8 cellular contexts compared by ENCODE assay signal in genomic region chr20:51542894-51543788, GRCh38. TPM values are rescaled to one million over a fixed set of nuclear protein-coding genes. Genes with fewer than 3 reads are reported as not detected.
DNase-seq lines count a peak whose midpoint lies in the region; ATAC-seq and TF ChIP-seq lines count a peak whose summit lies in the region.

No MANE protein-coding gene starts in this region.

- no peak for DNase-seq in SK-N-SH
- DNase-seq in activated CD4-positive, alpha-beta memory T cell treated with anti-CD3 and anti-CD28 coated beads, Interleukin-2, amount 10 ng/mL, durations not matched to agents 7 days and 5 days, result no peak
- no peak for DNase-seq in stimulated activated CD8-positive, alpha-beta memory T cell treated with anti-CD3 and anti-CD28 coated beads, Interleukin-4, amount 100 ng/mL, for 48 hours

- H3K9me2 ChIP-seq in SK-N-SH, result no peaks in the 10 kb centered on the region

- H2AFZ ChIP-seq in SK-N-SH (ENCODE audit: low read depth), result no peak overlapping the region

- H3K79me2 ChIP-seq in SK-N-SH (ENCODE audit: insufficient read depth), result no peaks in the 10 kb centered on the region

- no peak overlapping the region for H3K27ac ChIP-seq in SK-N-SH (ENCODE audit: low read depth in 2 of 2, low read length in 1 of 2)
- no peak overlapping the region for H3K27ac ChIP-seq in iPS-20b (ENCODE audit: low read length)
- H3K27ac ChIP-seq in stomach smooth muscle (ENCODE audit: low read length), result no peak overlapping the region

- POLR2A ChIA-PET in SK-N-SH (lab: Yijun Ruan, JAX), result no interaction called here
- POLR2A ChIA-PET in activated CD4-positive, alpha-beta memory T cell treated with anti-CD3 and anti-CD28 coated beads, Interleukin-2, amount 10 ng/mL, durations not matched to agents 7 days and 5 days (lab: Charles Lee), result interaction anchor here (0.7 to 5.4 kb wide), 17 partner anchors 8 to 160 kb away, joined by 3 to 56 read pairs (median 9); no protein-coding TSS in a partner anchor

- H3K36me3 ChIP-seq in SK-N-SH (replicated peaks in 1 of 2; ENCODE audit: control insufficient read depth in 1 of 2, insufficient read depth in 2 of 2, low read length in 1 of 2), result peaks cover 0 to under 1% of the 10 kb centered on the region in 2 experiments
- H3K36me3 ChIP-seq in iPS-20b (ENCODE audit: insufficient read depth, low read depth, low read length), result no peaks in the 10 kb centered on the region
- H3K36me3 ChIP-seq in stomach smooth muscle (ENCODE audit: control insufficient read depth in 2 of 2, insufficient read depth in 2 of 2, low read length in 2 of 2), result no peaks in the 10 kb centered on the region

- peak overlapping the region; percentile 71 for H3K4me3 Mint-ChIP-seq in activated CD4-positive, alpha-beta memory T cell treated with anti-CD3 and anti-CD28 coated beads, Interleukin-2, amount 10 ng/mL, durations not matched to agents 7 days and 5 days

- peak overlapping the region in 1 of 2 experiments; percentile 37; a peak in 2 of 4 replicates for H3K4me3 ChIP-seq in SK-N-SH (ENCODE audit: low read depth in 2 of 2, low read length in 1 of 2)
- H3K4me3 ChIP-seq in iPS-20b (ENCODE audit: low read length), result peak overlapping the region; percentile 63; the same call in 1 of the 2 replicates
- peak overlapping the region; percentile 62 to 71 for H3K4me3 ChIP-seq in stomach smooth muscle (ENCODE audit: low read length in 2 of 2)

- no peak for TF ChIP-seq CTCF in SK-N-SH (IDR thresholded peaks at IDR 0.05)

- no peaks in the 10 kb centered on the region for H3F3A ChIP-seq in SK-N-SH (replicated peaks; ENCODE audit: insufficient read depth)

- WGBS in SK-N-SH (ENCODE audit: low lambda C conversion rate), result 42% methylated on average over 22 of the region's 30 CpGs

- peak overlapping the region; percentile 62 for H3K27ac Mint-ChIP-seq in activated CD4-positive, alpha-beta memory T cell treated with anti-CD3 and anti-CD28 coated beads, Interleukin-2, amount 10 ng/mL, durations not matched to agents 7 days and 5 days

- no peak for TF ChIP-seq RAD21 in SK-N-SH (IDR thresholded peaks at IDR 0.05; ENCODE audit: low read length)

- peak overlapping the region; percentile 44; the same call in 1 of the 2 replicates for H3K4me2 ChIP-seq in SK-N-SH

- ATAC-seq in SK-N-SH treated with all-trans-retinoic acid at 6 μM for 48 hours (no peak), GM18502 (IDR thresholded peaks at IDR 0.05; ENCODE audit: poor library complexity, unreplicated experiment) (no peak), HG02970 (IDR thresholded peaks at IDR 0.05; ENCODE audit: low FRiP score, unreplicated experiment) (no peak)

- H3K9me3 ChIP-seq in SK-N-SH (no peaks in the 10 kb centered on the region), iPS-20b (ENCODE audit: insufficient read depth, low read depth, low read length) (no peaks in the 10 kb centered on the region), stomach smooth muscle (ENCODE audit: control insufficient read depth in 2 of 2, low read length in 2 of 2) (no peaks in the 10 kb centered on the region)

- H3K4me1 ChIP-seq in SK-N-SH (ENCODE audit: control insufficient read depth in 1 of 2, insufficient read depth in 2 of 2, low read depth in 1 of 2, low read length in 1 of 2), result peaks cover 0 to 13% of the 10 kb centered on the region in 2 experiments; a peak in 1 of 4 replicates
- H3K4me1 ChIP-seq in iPS-20b (ENCODE audit: insufficient read depth, low read length), result no peaks in the 10 kb centered on the region; the same call in 1 of the 2 replicates
- H3K4me1 ChIP-seq in stomach smooth muscle (ENCODE audit: control insufficient read depth, insufficient read depth, low read length), result peaks cover 24% of the 10 kb centered on the region

- H3K9ac ChIP-seq in SK-N-SH, result no peak overlapping the region
- 0 out of 2 replicates have a peak overlapping the region, but pooled peaks have one; percentile 44 for H3K9ac ChIP-seq in iPS-20b (ENCODE audit: low read depth, low read length)
- H3K9ac ChIP-seq in stomach smooth muscle (ENCODE audit: low read length in 2 of 2), result peak overlapping the region; percentile 49 to 55

- no peak for TF ChIP-seq EP300 in SK-N-SH (IDR thresholded peaks at IDR 0.05; ENCODE audit: borderline replicate concordance in 1 of 2, low read depth in 1 of 2, low read length in 1 of 2)

- CTCF ChIA-PET in SK-N-SH (lab: Yijun Ruan, JAX), result interaction anchor here (0.5 to 1.5 kb wide), 8 partner anchors 11 to 686 kb away, joined by 3 to 6 read pairs (median 3); no protein-coding TSS in a partner anchor
- CTCF ChIA-PET in activated CD4-positive, alpha-beta memory T cell treated with anti-CD3 and anti-CD28 coated beads, Interleukin-2, amount 10 ng/mL, durations not matched to agents 7 days and 5 days (lab: Charles Lee), result interaction anchor here (0.6 to 3.1 kb wide), 11 partner anchors 12 to 556 kb away, joined by 3 to 27 read pairs (median 4); no protein-coding TSS in a partner anchor

- H3K27me3 Mint-ChIP-seq in activated CD4-positive, alpha-beta memory T cell treated with anti-CD3 and anti-CD28 coated beads, Interleukin-2, amount 10 ng/mL, durations not matched to agents 7 days and 5 days, result peaks cover 42% of the 10 kb centered on the region

- peaks cover 33% of the 10 kb centered on the region for H3K36me3 Mint-ChIP-seq in activated CD4-positive, alpha-beta memory T cell treated with anti-CD3 and anti-CD28 coated beads, Interleukin-2, amount 10 ng/mL, durations not matched to agents 7 days and 5 days (ENCODE audit: low read depth)

- H3K27me3 ChIP-seq in SK-N-SH (ENCODE audit: insufficient read depth) (no peaks in the 10 kb centered on the region), iPS-20b (ENCODE audit: insufficient read depth, low read length) (peaks cover 61% of the 10 kb centered on the region), stomach smooth muscle (ENCODE audit: control insufficient read depth in 1 of 2, insufficient read depth in 2 of 2, low read length in 2 of 2) (no peaks in the 10 kb centered on the region)

- H4K20me1 ChIP-seq in SK-N-SH (ENCODE audit: insufficient read depth), result no peaks in the 10 kb centered on the region

- peaks cover 36% of the 10 kb centered on the region for H3K4me1 Mint-ChIP-seq in activated CD4-positive, alpha-beta memory T cell treated with anti-CD3 and anti-CD28 coated beads, Interleukin-2, amount 10 ng/mL, durations not matched to agents 7 days and 5 days

- H3K9me3 Mint-ChIP-seq in activated CD4-positive, alpha-beta memory T cell treated with anti-CD3 and anti-CD28 coated beads, Interleukin-2, amount 10 ng/mL, durations not matched to agents 7 days and 5 days, result no peaks in the 10 kb centered on the region

TF ChIP-seq in SK-N-SH, 30 proteins besides CTCF, POLR2A, EP300 and RAD21 (continues in another document):
- TF ChIP-seq PBX3 (IDR thresholded peaks at IDR 0.05) (no peak), RCOR1 (IDR thresholded peaks at IDR 0.05; ENCODE audit: low read length) (no peak), MXI1 (IDR thresholded peaks at IDR 0.05; ENCODE audit: low read depth, low read length) (no peak), EZH2phosphoT487 (IDR thresholded peaks at IDR 0.05; ENCODE audit: borderline replicate concordance, low read depth) (no peak), YY1 (IDR thresholded peaks at IDR 0.05; ENCODE audit: low read depth) (no peak), POLR2AphosphoS5 (IDR thresholded peaks at IDR 0.05; ENCODE audit: low read depth, low read length) (no peak), MAX (IDR thresholded peaks at IDR 0.05; ENCODE audit: low read depth) (no peak), FOXJ3 (CRISPR knock-in tag; IDR thresholded peaks at IDR 0.05) (no peak), RXRA (IDR thresholded peaks at IDR 0.05; ENCODE audit: borderline replicate concordance, low read depth) (no peak)

TF ChIP-seq in SK-N-SH treated with all-trans-retinoic acid at 6 μM for 48 hours, 23 proteins besides CTCF, POLR2A, EP300 and RAD21 (continues in another document):
- TF ChIP-seq OSR1 (CRISPR knock-in tag; IDR thresholded peaks at IDR 0.05) (no peak), ZFP30 (CRISPR knock-in tag; IDR thresholded peaks at IDR 0.05) (no peak), ZNF8 (CRISPR knock-in tag; IDR thresholded peaks at IDR 0.05) (no peak), POU6F1 (CRISPR knock-in tag; IDR thresholded peaks at IDR 0.05; ENCODE audit: borderline replicate concordance, low read depth) (no peak), SNAI2 (CRISPR knock-in tag; IDR thresholded peaks at IDR 0.05) (no peak), ZNF565 (CRISPR knock-in tag; conservative IDR thresholded peaks at IDR 0.05; ENCODE audit: low read depth) (no peak), TCF4 (CRISPR knock-in tag; IDR thresholded peaks at IDR 0.05; ENCODE audit: borderline replicate concordance) (no peak), RARB (CRISPR knock-in tag; IDR thresholded peaks at IDR 0.05) (no peak), TOX (CRISPR knock-in tag; IDR thresholded peaks at IDR 0.05; ENCODE audit: borderline replicate concordance) (no peak), CREB5 (CRISPR knock-in tag; IDR thresholded peaks at IDR 0.05; ENCODE audit: low read depth) (no peak), ZNF70 (CRISPR knock-in tag; IDR thresholded peaks at IDR 0.05) (no peak)

RNA-seq across cellular contexts. Expression of gene NFATC2, which starts 0.6 kb away (rescaled TPM):
- polyA plus RNA-seq in SK-N-SH (2012; rRNA removed), result 0.13 and 0.36 TPM in 2 replicates
- polyA plus RNA-seq in SK-N-SH (2012; cell fraction: cytosol; rRNA removed), result 0.21 and 0.28 TPM in 2 replicates
- 0.90 and 1.0 TPM in 2 replicates for polyA plus RNA-seq in SK-N-SH (2012; cell fraction: nucleus; rRNA removed)
- total RNA-seq in activated CD4-positive, alpha-beta memory T cell treated with anti-CD3 and anti-CD28 coated beads, Interleukin-2, amount 10 ng/mL, durations not matched to agents 7 days and 5 days, result 10 to 100 TPM; 53.3 to 56.9 TPM
